ENCODE assay signal across 16 cellular contexts in the genomic region with DNA sequence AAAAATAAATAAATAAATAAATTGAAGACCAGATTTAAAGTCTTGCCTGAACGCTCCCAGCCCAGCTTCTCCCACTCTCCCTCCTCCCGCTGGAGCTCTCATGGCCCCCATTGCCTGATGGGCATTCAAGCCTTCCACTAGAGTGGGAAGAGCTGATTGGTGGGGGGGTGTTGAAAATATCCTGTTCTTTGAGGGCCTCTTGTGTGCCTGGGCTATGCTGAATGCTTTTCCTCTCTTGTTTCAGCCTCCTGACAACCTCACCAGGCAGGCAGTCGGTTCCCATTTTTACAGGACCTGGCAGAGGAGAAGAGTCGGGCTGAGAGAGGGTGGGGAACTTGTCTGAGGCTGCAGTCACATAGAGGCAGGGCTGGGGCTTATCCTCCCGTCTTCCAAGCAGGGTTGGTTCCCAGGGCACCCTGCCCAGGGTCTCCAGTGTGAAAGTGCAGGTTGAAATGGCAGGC. TPM values are rescaled to one million over a fixed set of nuclear protein-coding genes. Genes with fewer than 3 reads are reported as not detected.
A peak's percentile ranks its signal among the peaks of the same experiment; 100 is the strongest.
DNase-seq lines count a peak whose midpoint lies in the region; ATAC-seq, FAIRE-seq and TF ChIP-seq lines count a peak whose summit lies in the region.
"Had no signal": no experiment of that assay in that cellular context is flagged by ENCODE, and none has a peak within 500 bp of the region (broad histone marks: within the 10 kb centered on the region; RNA-seq: fewer than 3 reads in every experiment).

No MANE protein-coding gene starts in this region.

- no peak overlapping the region for H4K8ac ChIP-seq in mesendoderm (ENCODE audit: low read depth, low read length)

- no peak overlapping the region for H2BK120ac ChIP-seq in mesendoderm (ENCODE audit: low read depth, low read length)

- peak overlapping the region; percentile 51 for H3K18ac ChIP-seq in mesendoderm (ENCODE audit: low read length)

- H3K4me1 ChIP-seq in cardiac muscle cell (ENCODE audit: low read depth) = peaks cover 51% of the 10 kb centered on the region
- H3K4me1 ChIP-seq in left ventricle myocardium inferior = peaks cover 29% of the 10 kb centered on the region
- peaks cover 30 to 36% of the 10 kb centered on the region in 2 experiments for H3K4me1 ChIP-seq in K562 (replicated peaks in 1 of 2; ENCODE audit: control insufficient read depth in 2 of 2, insufficient read depth in 2 of 2, low read length in 2 of 2)
- H3K4me1 ChIP-seq in mesendoderm (ENCODE audit: control insufficient read depth, low read depth, low read length) = peaks cover 24% of the 10 kb centered on the region
- peaks cover 29% of the 10 kb centered on the region for H3K4me1 ChIP-seq in vagina

- H3K4me2 ChIP-seq in K562 (ENCODE audit: insufficient read depth, low read length) (no peak overlapping the region), mesendoderm (ENCODE audit: low read length) (no peak overlapping the region)
- H3K4me2 ChIP-seq: PC-9 had no signal

- intact Hi-C loops in left ventricle myocardium inferior (cut with micrococcal nuclease) = no loop called here
- intact Hi-C loops in K562 (cut with micrococcal nuclease) = no loop called here
- intact Hi-C loops in vagina (cut with DNase I) = no loop called here

- H3K79me2 ChIP-seq in K562 (ENCODE audit: control insufficient read depth, insufficient read depth, low read length) (no peaks in the 10 kb centered on the region), mesendoderm (ENCODE audit: control insufficient read depth, insufficient read depth, low read length) (no peaks in the 10 kb centered on the region)

- TF ChIP-seq EP300 in K562 (IDR thresholded peaks at IDR 0.05; ENCODE audit: low read length) = no peak

- TF ChIP-seq POLR2A in K562 (conservative IDR thresholded peaks at IDR 0.05) (no peak), vagina (IDR thresholded peaks at IDR 0.05) (no peak)

- H2BK15ac ChIP-seq in mesendoderm (replicated peaks; ENCODE audit: low read depth) = no peak overlapping the region

- no peak for TF ChIP-seq CTCF in cardiac muscle cell (IDR thresholded peaks at IDR 0.05; ENCODE audit: low read depth, low read length)
- TF ChIP-seq CTCF in left ventricle myocardium inferior (IDR thresholded peaks at IDR 0.05; ENCODE audit: borderline replicate concordance) = no peak
- TF ChIP-seq CTCF in K562 (IDR thresholded peaks at IDR 0.05 in 2 of 3, conservative IDR thresholded peaks at IDR 0.05 in 1 of 3; ENCODE audit: insufficient read depth in 2 of 3, low read depth in 1 of 3, low read length in 3 of 3) = no peak
- no peak for TF ChIP-seq CTCF in vagina (IDR thresholded peaks at IDR 0.05)

- no TSS peak for BruUV-seq in K562 (replicated peaks; lab: Mats Ljungman, UMichigan)

- POLR2A ChIA-PET in K562 (lab: Yijun Ruan, JAX) = interaction anchor here (0.5 to 1.6 kb wide), 10 partner anchors 8 to 265 kb away, joined by 3 to 8 read pairs (median 3); a partner anchor contains a TSS

- CTCF ChIA-PET in K562 (lab: Yijun Ruan, JAX; ENCODE audit: low intra/inter-chr PET ratio) = no interaction called here

- H3K79me1 ChIP-seq in mesendoderm (ENCODE audit: low read length) = no peaks in the 10 kb centered on the region

- FAIRE-seq in K562 (lab: Jason Lieb, UNC) = no peak

- no peaks in the 10 kb centered on the region for H4K20me1 ChIP-seq in K562 (replicated peaks; ENCODE audit: control insufficient read depth, insufficient read depth, low read length)

- no peak overlapping the region for H3K23ac ChIP-seq in mesendoderm (ENCODE audit: low read length)

- no peaks in the 10 kb centered on the region for H3K9me3 ChIP-seq in cardiac muscle cell (ENCODE audit: low read depth)
- H3K9me3 ChIP-seq in left ventricle myocardium inferior (replicated peaks) = no peaks in the 10 kb centered on the region
- no peaks in the 10 kb centered on the region; the same call in 1 of the 2 replicates for H3K9me3 ChIP-seq in K562 (replicated peaks; ENCODE audit: control insufficient read depth, insufficient read depth, low read depth, low read length)
- H3K9me3 ChIP-seq in vagina = no peaks in the 10 kb centered on the region
- H3K9me3 ChIP-seq: tibial nerve had no signal

- H3K27ac ChIP-seq in cardiac muscle cell (peak overlapping the region; percentile 89), left ventricle myocardium inferior (replicated peaks) (no peak overlapping the region), K562 (ENCODE audit: extremely low read depth, low read depth, low read length) (peak overlapping the region; percentile 67; the same call in 1 of the 3 replicates), mesendoderm (ENCODE audit: low read depth, low read length) (no peak overlapping the region), vagina (peak overlapping the region; percentile 59)
- H3K27ac ChIP-seq: PC-9, tibial nerve had no signal

- peak overlapping the region; percentile 10 for H3K4ac ChIP-seq in mesendoderm (ENCODE audit: low read depth, low read length)

- WGBS in K562 (ENCODE audit: insufficient coverage, low coverage, missing lambda C conversion rate) = 20% methylated on average over 5 of the region's 5 CpGs
- WGBS in mesendoderm (ENCODE audit: extremely low coverage, insufficient coverage, low lambda C conversion rate) = no CpG with 5 or more reads among the region's 5 CpGs

- peak overlapping the region; percentile 5; the same call in 1 of the 2 replicates for H2AFZ ChIP-seq in K562 (ENCODE audit: low read depth, low read length)
- H2AFZ ChIP-seq: PC-9 had no signal

- H3K56ac ChIP-seq in mesendoderm (ENCODE audit: low read length) = peak overlapping the region; percentile 8

- H3K9ac ChIP-seq in K562 (ENCODE audit: insufficient read depth in 1 of 2, low read depth in 2 of 2, low read length in 2 of 2) = no peak overlapping the region; a peak in 1 of 4 replicates
- no peak overlapping the region for H3K9ac ChIP-seq in mesendoderm (ENCODE audit: low read length)

- ATAC-seq in K562 (no peak), GM21528 (IDR thresholded peaks at IDR 0.05; ENCODE audit: low FRiP score, unreplicated experiment) (no peak)

- no peak overlapping the region for H4K5ac ChIP-seq in mesendoderm (ENCODE audit: low read length)

- DNase-seq in cardiac muscle cell (ENCODE audit: low read depth in 1 of 2, low spot score in 1 of 2) = peak in 1 of 2 donors; percentile 94
- DNase-seq in left ventricle myocardium inferior = no peak
- DNase-seq in K562 (ENCODE audit: extremely low read depth in 1 of 4, low spot score in 3 of 4) = no peak
- DNase-seq in mesendoderm = no peak
- no peak for DNase-seq in vagina (ENCODE audit: extremely low spot score in 2 of 2)
- DNase-seq in stimulated activated CD4-positive, alpha-beta T cell treated with anti-CD3 and anti-CD28 coated beads, Interleukin-4, amount 100 ng/mL, for 1 hour = no peak
- no peak for DNase-seq in dedifferentiated amniotic fluid mesenchymal stem cell (ENCODE audit: extremely low spot score)
- DNase-seq: activated CD4-positive, alpha-beta T cell treated with anti-CD3 and anti-CD28 coated beads, Interleukin-2, amount 10 ng/mL, durations not matched to agents 7 days and 5 days; activated gamma-delta T cell; DMS153; NCI-H1092; NCI-H446 treated with DMSO at 0.1 percent for 48 hours; PC-9; T-helper 2 cell had no signal

- peaks cover 2% of the 10 kb centered on the region for H3K9me1 ChIP-seq in K562 (ENCODE audit: control insufficient read depth, insufficient read depth, low read length)

- no peak overlapping the region for H3K4me3 ChIP-seq in cardiac muscle cell
- no peak overlapping the region for H3K4me3 ChIP-seq in left ventricle myocardium inferior
- no peak overlapping the region for H3K4me3 ChIP-seq in K562
- H3K4me3 ChIP-seq in mesendoderm (ENCODE audit: low read length) = no peak overlapping the region
- no peak overlapping the region for H3K4me3 ChIP-seq in vagina
- H3K4me3 ChIP-seq: PC-9, tibial nerve had no signal

- H3K36me3 ChIP-seq in cardiac muscle cell = no peaks in the 10 kb centered on the region
- no peaks in the 10 kb centered on the region for H3K36me3 ChIP-seq in left ventricle myocardium inferior
- H3K36me3 ChIP-seq in K562 (ENCODE audit: control insufficient read depth, insufficient read depth, low read length) = no peaks in the 10 kb centered on the region
- no peaks in the 10 kb centered on the region for H3K36me3 ChIP-seq in mesendoderm (ENCODE audit: control insufficient read depth, insufficient read depth, low read length)
- no peaks in the 10 kb centered on the region for H3K36me3 ChIP-seq in vagina
- H3K36me3 ChIP-seq: tibial nerve had no signal

- no peaks in the 10 kb centered on the region for H3K27me3 ChIP-seq in cardiac muscle cell
- H3K27me3 ChIP-seq in left ventricle myocardium inferior (ENCODE audit: low read depth) = no peaks in the 10 kb centered on the region
- H3K27me3 ChIP-seq in K562 (ENCODE audit: control insufficient read depth in 2 of 2, insufficient read depth in 2 of 2, low read length in 2 of 2) = no peaks in the 10 kb centered on the region
- no peaks in the 10 kb centered on the region for H3K27me3 ChIP-seq in mesendoderm (ENCODE audit: insufficient read depth, low read length, poor library complexity)
- no peaks in the 10 kb centered on the region for H3K27me3 ChIP-seq in vagina
- H3K27me3 ChIP-seq: tibial nerve had no signal

- peak overlapping the region; percentile 3 for H2BK5ac ChIP-seq in mesendoderm (ENCODE audit: low read length)

- in situ Hi-C loops in K562 (cut with MboI) = no loop called here

- no peak overlapping the region for H2AK5ac ChIP-seq in mesendoderm (ENCODE audit: low read length)

- TF ChIP-seq RAD21 in K562 (CRISPR knock-in tag; conservative IDR thresholded peaks at IDR 0.05 in 1 of 2, IDR thresholded peaks at IDR 0.05 in 1 of 2) = no peak

RNA-seq across cellular contexts. Expression of a gene that starts 59.2 kb away (rescaled TPM):
- 81.0 and 90.6 TPM in 2 replicates for total RNA-seq in cardiac muscle cell
- 40.2 and 56.0 TPM in 2 replicates for polyA plus RNA-seq in cardiac muscle cell
- total RNA-seq in left ventricle myocardium inferior = 57.7 TPM
- total RNA-seq in K562 (2011; cell fraction: chromatin; rRNA removed; ENCODE audit: low replicate concordance) = 55.7 and 82.4 TPM in 2 replicates
- 34.6 and 49.5 TPM in 2 replicates for total RNA-seq in K562 (2011; cell fraction: nucleolus; rRNA removed)
- 48.8 and 81.9 TPM in 2 replicates for total RNA-seq in K562 (2011; cell fraction: nucleoplasm; rRNA removed)
- total RNA-seq in K562 (2014; rRNA removed) = 23.8 and 36.9 TPM in 2 replicates
- total RNA-seq in K562 (2014; rRNA removed; fragmentation: Illumina TruSeq; extraction: Trizol) = 33.8 and 44.0 TPM in 2 replicates
- 39.8 and 45.1 TPM in 2 replicates for total RNA-seq in K562 (2015; rRNA removed; fragmentation: Illumina TruSeq; extraction: Trizol)
- total RNA-seq in K562 (2021) = 102 and 106 TPM in 2 replicates
- 17.6 and 43.9 TPM in 2 replicates for polyA plus RNA-seq in K562 (2011; rRNA removed)
- 18.4 and 40.7 TPM in 2 replicates for polyA plus RNA-seq in K562 (2011; cell fraction: cytosol; rRNA removed)
- polyA plus RNA-seq in K562 (2011; cell fraction: nucleus; rRNA removed) = 39.0 and 40.4 TPM in 2 replicates
- polyA plus RNA-seq in K562 (2012) = 79.9 and 107 TPM in 2 replicates
- 107 and 108 TPM in 2 replicates for polyA plus RNA-seq in K562 (2014; fragmentation: Illumina TruSeq; extraction: Trizol)
- polyA plus RNA-seq in K562 (2014; fragmentation: Nextera tagmentation; extraction: Ambion mirVana) = 1 to 10 TPM; 8.7 TPM
- polyA plus RNA-seq in K562 (2014; rRNA removed) = 51.4 and 68.8 TPM in 2 replicates
- 13.2 and 17.4 TPM in 2 replicates for polyA minus RNA-seq in K562 (2011; rRNA and poly(A)+ RNA removed)
- polyA minus RNA-seq in K562 (2011; cell fraction: cytosol; rRNA and poly(A)+ RNA removed) = 21.6 and 33.8 TPM in 2 replicates
- polyA minus RNA-seq in K562 (2011; cell fraction: nucleus; rRNA and poly(A)+ RNA removed) = 9.7 and 14.1 TPM in 2 replicates
- 143 TPM for polyA plus RNA-seq in mesendoderm (2013, experiment 1 of 2)
- 152 TPM for polyA plus RNA-seq in mesendoderm (2013, experiment 2 of 2)
- total RNA-seq in vagina = 70.7 TPM

Comparison
In these comparisons a context has a peak if more than half of its experiments do, and no peak if none do; other contexts are left out.
1. H3K27ac ChIP-seq: peak in cardiac muscle cell (single experiment), K562 (single experiment) and vagina (single experiment); none in left ventricle myocardium inferior (single experiment) and mesendoderm (single experiment).